In the genomic region with DNA sequence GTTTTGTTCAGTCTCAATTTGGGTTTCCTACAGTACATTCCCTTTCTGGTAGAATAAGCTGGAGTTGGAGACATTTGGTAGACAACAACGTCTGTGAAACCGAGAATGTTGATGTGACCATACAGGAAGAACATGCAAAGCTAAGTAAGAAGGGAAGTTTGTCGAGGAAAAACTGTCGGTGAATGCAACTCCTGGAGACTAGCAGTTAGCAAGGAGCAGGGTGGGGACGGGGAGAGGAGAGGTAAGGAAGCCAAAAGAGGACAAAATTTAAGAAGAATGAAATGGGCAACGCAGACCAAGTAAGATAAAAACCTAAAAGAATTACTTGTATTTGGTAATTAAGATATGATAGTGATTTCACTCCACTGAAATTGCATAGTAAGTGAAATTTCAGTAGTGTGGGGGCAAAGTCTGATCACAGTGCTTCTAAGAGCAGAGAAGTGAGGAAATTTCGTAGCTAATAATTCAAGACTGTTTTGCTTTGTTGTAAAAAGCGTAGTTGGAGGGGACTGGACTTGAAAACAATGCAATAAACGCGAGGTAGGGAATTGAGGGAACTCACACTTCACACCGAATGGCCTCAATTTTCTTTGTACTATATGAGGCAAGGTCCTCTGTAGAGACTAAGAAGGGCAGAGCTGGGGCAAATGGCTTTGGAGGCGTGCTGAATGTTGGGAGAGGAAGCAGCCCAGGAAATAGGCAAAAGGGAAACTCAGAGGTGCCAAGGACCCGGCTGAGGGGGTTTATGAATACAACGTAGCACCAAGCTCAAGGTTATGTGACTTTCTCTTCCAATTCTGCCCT, we compare ENCODE assay signal across 1 cellular context.
TF ChIP-seq lines count a peak whose summit lies in the region.

No MANE protein-coding gene starts in this region.

TF ChIP-seq in H1, 55 proteins besides CTCF, POLR2A, EP300 and RAD21:
- TF ChIP-seq POU5F1 (IDR thresholded peaks at IDR 0.05; ENCODE audit: low read depth, low read length): no peak
- no peak for TF ChIP-seq CBX5 (IDR thresholded peaks at IDR 0.05; ENCODE audit: low read depth, low read length)
- no peak for TF ChIP-seq KDM1A (IDR thresholded peaks at IDR 0.05; ENCODE audit: borderline replicate concordance, low read length)
- no peak for TF ChIP-seq KDM5A (IDR thresholded peaks at IDR 0.05; ENCODE audit: low read length)
- no peak for TF ChIP-seq JUN (IDR thresholded peaks at IDR 0.05; ENCODE audit: low read depth, low read length)
- TF ChIP-seq CBX8 (IDR thresholded peaks at IDR 0.05; ENCODE audit: borderline replicate concordance, low read depth, low read length): no peak
- TF ChIP-seq, protein P1, sequence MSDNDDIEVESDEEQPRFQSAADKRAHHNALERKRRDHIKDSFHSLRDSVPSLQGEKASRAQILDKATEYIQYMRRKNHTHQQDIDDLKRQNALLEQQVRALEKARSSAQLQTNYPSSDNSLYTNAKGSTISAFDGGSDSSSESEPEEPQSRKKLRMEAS (IDR thresholded peaks at IDR 0.05): no peak
- TF ChIP-seq EZH2 (IDR thresholded peaks at IDR 0.05; ENCODE audit: low read depth, low read length, severe bottlenecking): no peak
- no peak for TF ChIP-seq SIX5 (IDR thresholded peaks at IDR 0.05; ENCODE audit: low read depth, low read length)
- no peak for TF ChIP-seq BACH1 (IDR thresholded peaks at IDR 0.05; ENCODE audit: low read length)
TF ChIP-seq in H1: peak in this region for 0.
